ENCODE assay signal across 31 cellular contexts in the genomic region with DNA sequence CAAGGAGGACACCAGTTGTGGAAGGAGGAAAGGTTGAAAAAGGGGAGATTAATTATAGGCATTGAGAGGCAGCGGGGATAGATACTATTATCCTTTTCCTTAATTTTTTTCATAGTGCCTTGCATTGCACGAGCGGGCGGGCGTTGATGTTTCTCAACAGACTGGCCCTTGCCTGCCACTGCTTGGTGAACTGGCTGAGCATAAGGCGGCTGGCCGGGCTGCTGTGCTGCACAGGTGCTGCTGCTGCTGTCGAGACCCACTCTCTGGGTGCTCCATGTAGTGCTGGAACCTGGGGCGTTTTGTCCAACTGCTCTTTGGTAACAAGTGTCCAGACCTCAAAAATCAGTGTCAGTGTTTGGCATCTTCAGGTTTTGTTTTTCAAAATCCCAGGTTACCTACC.
"Had no signal": no experiment of that assay in that cellular context is flagged by ENCODE, and none has a peak within 500 bp of the region (broad histone marks: within the 10 kb centered on the region; RNA-seq: fewer than 3 reads in every experiment).

No MANE protein-coding gene starts in this region.

- H3K4me3 Mint-ChIP-seq: activated CD4-positive, alpha-beta memory T cell treated with anti-CD3 and anti-CD28 coated beads, Interleukin-2, amount 10 ng/mL, durations not matched to agents 7 days and 5 days; activated CD4-positive, alpha-beta T cell treated with anti-CD3 and anti-CD28 coated beads, Interleukin-2, amount 10 ng/mL, durations not matched to agents 7 days and 5 days; activated naive CD4-positive, alpha-beta T cell treated with anti-CD3 and anti-CD28 coated beads, Interleukin-2, amount 10 ng/mL, durations not matched to agents 7 days and 5 days; activated naive CD8-positive, alpha-beta T cell treated with anti-CD3 and anti-CD28 coated beads, Interleukin-2, amount 10 ng/mL, durations not matched to agents 7 days and 5 days; activated T-cell treated with anti-CD3 and anti-CD28 coated beads, Interleukin-2, amount 50 U/mL, for 24 hours; activated T-cell treated with anti-CD3 and anti-CD28 coated beads, Interleukin-2, amount 50 U/mL, for 72 hours; brain; T-helper 17 cell; T-helper 2 cell treated with Interferon-gamma antibody and Interleukin-4, amounts not matched to agents 5 μg/mL and 100 μg/mL, for 36 hours had no signal

- H3K36me3 ChIP-seq: ascending aorta, breast epithelium, cardiac muscle cell, colonic mucosa, esophagus squamous epithelium, gastroesophageal sphincter had no signal

- DNase-seq: activated CD4-positive, alpha-beta memory T cell treated with anti-CD3 and anti-CD28 coated beads, Interleukin-2, amount 10 ng/mL, durations not matched to agents 7 days and 5 days; activated CD4-positive, alpha-beta T cell treated with anti-CD3 and anti-CD28 coated beads for 1 hour; activated CD4-positive, alpha-beta T cell treated with anti-CD3 and anti-CD28 coated beads for 4 hours; activated CD4-positive, alpha-beta T cell treated with anti-CD3 and anti-CD28 coated beads, Interleukin-2, amount 10 ng/mL, durations not matched to agents 7 days and 5 days; activated CD4-positive, alpha-beta T cell treated with anti-CD3 and anti-CD28 coated beads, Interleukin-2, amount 50 U/mL, for 4 hours; activated CD4-positive, CD25-positive, alpha-beta regulatory T cell; activated CD8-positive, alpha-beta memory T cell treated with anti-CD3 and anti-CD28 coated beads, Interleukin-2, amount 50 U/mL, for 48 hours; activated gamma-delta T cell; activated naive CD4-positive, alpha-beta T cell; activated naive CD4-positive, alpha-beta T cell treated with anti-CD3 and anti-CD28 coated beads, Interleukin-2, amount 10 ng/mL, durations not matched to agents 7 days and 5 days; activated naive CD8-positive, alpha-beta T cell treated with anti-CD3 and anti-CD28 coated beads, Interleukin-2, amount 10 ng/mL, durations not matched to agents 7 days and 5 days; activated T-cell treated with anti-CD3 and anti-CD28 coated beads for 4 hours; activated T-cell treated with anti-CD3 and anti-CD28 coated beads, Interleukin-2, amount 50 U/mL, for 24 hours; activated T-cell treated with anti-CD3 and anti-CD28 coated beads, Interleukin-2, amount 50 U/mL, for 72 hours; central memory CD4-positive, alpha-beta T cell; cerebellar nuclear complex; colonic mucosa; effector CD8-positive, alpha-beta T cell; esophagus squamous epithelium; foreskin melanocyte; T-helper 1 cell; T-helper 17 cell; T1000 had no signal

- H3K27ac ChIP-seq: ascending aorta, breast epithelium, cardiac muscle cell, colonic mucosa, epithelial cell of prostate, esophagus squamous epithelium, gastroesophageal sphincter had no signal

- H3K27me3 Mint-ChIP-seq: activated CD4-positive, alpha-beta T cell treated with anti-CD3 and anti-CD28 coated beads, Interleukin-2, amount 10 ng/mL, durations not matched to agents 7 days and 5 days; activated naive CD4-positive, alpha-beta T cell treated with anti-CD3 and anti-CD28 coated beads, Interleukin-2, amount 10 ng/mL, durations not matched to agents 7 days and 5 days; activated naive CD8-positive, alpha-beta T cell treated with anti-CD3 and anti-CD28 coated beads, Interleukin-2, amount 10 ng/mL, durations not matched to agents 7 days and 5 days; activated T-cell treated with anti-CD3 and anti-CD28 coated beads, Interleukin-2, amount 50 U/mL, for 24 hours had no signal

- H3K4me1 Mint-ChIP-seq: activated CD4-positive, alpha-beta memory T cell treated with anti-CD3 and anti-CD28 coated beads, Interleukin-2, amount 10 ng/mL, durations not matched to agents 7 days and 5 days; activated CD4-positive, alpha-beta T cell treated with anti-CD3 and anti-CD28 coated beads, Interleukin-2, amount 10 ng/mL, durations not matched to agents 7 days and 5 days; activated naive CD4-positive, alpha-beta T cell treated with anti-CD3 and anti-CD28 coated beads, Interleukin-2, amount 10 ng/mL, durations not matched to agents 7 days and 5 days; activated naive CD8-positive, alpha-beta T cell treated with anti-CD3 and anti-CD28 coated beads, Interleukin-2, amount 10 ng/mL, durations not matched to agents 7 days and 5 days; brain; T-helper 17 cell had no signal

- H3K27ac Mint-ChIP-seq: activated CD4-positive, alpha-beta memory T cell treated with anti-CD3 and anti-CD28 coated beads, Interleukin-2, amount 10 ng/mL, durations not matched to agents 7 days and 5 days; activated CD4-positive, alpha-beta T cell treated with anti-CD3 and anti-CD28 coated beads, Interleukin-2, amount 10 ng/mL, durations not matched to agents 7 days and 5 days; activated naive CD4-positive, alpha-beta T cell treated with anti-CD3 and anti-CD28 coated beads, Interleukin-2, amount 10 ng/mL, durations not matched to agents 7 days and 5 days; activated naive CD4-positive, alpha-beta T cell treated with anti-CD3 and anti-CD28 coated beads, Interleukin-2, amount 50 U/mL, for 72 hours; activated naive CD8-positive, alpha-beta T cell treated with anti-CD3 and anti-CD28 coated beads, Interleukin-2, amount 10 ng/mL, durations not matched to agents 7 days and 5 days; activated T-cell treated with anti-CD3 and anti-CD28 coated beads, Interleukin-2, amount 50 U/mL, for 24 hours; activated T-cell treated with anti-CD3 and anti-CD28 coated beads, Interleukin-2, amount 50 U/mL, for 72 hours; brain; T-helper 17 cell; T-helper 2 cell treated with Interferon-gamma antibody and Interleukin-4, amounts not matched to agents 5 μg/mL and 100 μg/mL, for 36 hours had no signal

- ATAC-seq: activated naive CD4-positive, alpha-beta T cell treated with anti-CD3 and anti-CD28 coated beads, Interleukin-2, amount 50 U/mL, for 72 hours; activated T-cell treated with anti-CD3 and anti-CD28 coated beads, Interleukin-2, amount 50 U/mL, for 72 hours; gastroesophageal sphincter; T-helper 17 cell had no signal

- H3K9me3 Mint-ChIP-seq: activated CD4-positive, alpha-beta memory T cell treated with anti-CD3 and anti-CD28 coated beads, Interleukin-2, amount 10 ng/mL, durations not matched to agents 7 days and 5 days; activated CD4-positive, alpha-beta T cell treated with anti-CD3 and anti-CD28 coated beads, Interleukin-2, amount 10 ng/mL, durations not matched to agents 7 days and 5 days; activated naive CD4-positive, alpha-beta T cell treated with anti-CD3 and anti-CD28 coated beads, Interleukin-2, amount 10 ng/mL, durations not matched to agents 7 days and 5 days; activated naive CD8-positive, alpha-beta T cell treated with anti-CD3 and anti-CD28 coated beads, Interleukin-2, amount 10 ng/mL, durations not matched to agents 7 days and 5 days; activated T-cell treated with anti-CD3 and anti-CD28 coated beads, Interleukin-2, amount 50 U/mL, for 24 hours; activated T-cell treated with anti-CD3 and anti-CD28 coated beads, Interleukin-2, amount 50 U/mL, for 72 hours had no signal

- H3K36me3 Mint-ChIP-seq: activated naive CD4-positive, alpha-beta T cell treated with anti-CD3 and anti-CD28 coated beads, Interleukin-2, amount 10 ng/mL, durations not matched to agents 7 days and 5 days; activated naive CD4-positive, alpha-beta T cell treated with anti-CD3 and anti-CD28 coated beads, Interleukin-2, amount 50 U/mL, for 72 hours; activated naive CD8-positive, alpha-beta T cell treated with anti-CD3 and anti-CD28 coated beads, Interleukin-2, amount 10 ng/mL, durations not matched to agents 7 days and 5 days; brain had no signal

- H3K4me3 ChIP-seq: ascending aorta, breast epithelium, cardiac muscle cell, colonic mucosa, esophagus squamous epithelium, gastroesophageal sphincter had no signal

- H3K4me1 ChIP-seq: ascending aorta, breast epithelium, colonic mucosa, esophagus squamous epithelium, gastroesophageal sphincter had no signal

- H3K27me3 ChIP-seq: ascending aorta, breast epithelium, cardiac muscle cell, colonic mucosa, esophagus squamous epithelium, gastroesophageal sphincter had no signal

- H3K9me3 ChIP-seq: ascending aorta, breast epithelium, colonic mucosa, esophagus squamous epithelium, gastroesophageal sphincter had no signal
